Comparison of ENCODE assay signal across 33 cellular contexts in the genomic region with DNA sequence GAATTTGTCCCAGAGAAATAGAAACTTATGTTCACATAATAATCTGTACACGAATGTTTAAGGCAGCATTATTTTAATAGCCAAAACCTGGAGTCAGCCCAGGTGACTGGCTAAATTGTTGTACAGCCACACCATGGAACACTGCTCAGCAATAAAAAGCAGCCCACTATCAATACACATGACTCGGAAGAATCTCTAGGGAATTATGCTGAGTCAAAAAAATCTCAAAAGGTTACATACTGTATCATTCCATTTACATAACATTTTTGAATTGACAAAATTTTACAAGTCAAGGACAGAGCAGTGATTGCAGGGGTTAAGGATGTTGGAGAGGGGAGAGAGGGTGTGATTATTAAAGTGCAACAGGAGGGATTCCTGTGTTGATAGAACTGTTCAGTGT.
"Had no signal": no experiment of that assay in that cellular context is flagged by ENCODE, and none has a peak within 500 bp of the region (broad histone marks: within the 10 kb centered on the region; RNA-seq: fewer than 3 reads in every experiment).

No MANE protein-coding gene starts in this region.

- H3K4me3 ChIP-seq: body of pancreas, esophagus muscularis mucosa, gastrocnemius medialis, heart left ventricle had no signal

- ATAC-seq: activated CD4-positive, CD25-positive, alpha-beta regulatory T cell treated with anti-CD3 and anti-CD28 coated beads, Interleukin-2, amount 50 U/mL, for 24 hours; activated CD8-positive, alpha-beta T cell treated with anti-CD3 and anti-CD28 coated beads for 36 hours; activated T-cell treated with anti-CD3 and anti-CD28 coated beads, Interleukin-2, amount 50 U/mL, for 4 hours; activated T-helper 17 cell treated with anti-CD3 and anti-CD28 coated beads, Interleukin-2, amount 50 U/mL, for 72 hours; body of pancreas; effector memory CD8-positive, alpha-beta T cell; foreskin keratinocyte; gastrocnemius medialis; heart left ventricle had no signal

- H3K36me3 ChIP-seq: esophagus muscularis mucosa, gastrocnemius medialis, heart left ventricle, WERI-Rb-1 had no signal

- H3K9me3 ChIP-seq: body of pancreas, esophagus muscularis mucosa, gastrocnemius medialis, heart left ventricle had no signal

- H3K4me1 Mint-ChIP-seq: activated B cell treated with CpG ODN at 0.5 μM for 24 hours; activated T-helper 17 cell treated with anti-CD3 and anti-CD28 coated beads, Interleukin-2, amount 50 U/mL, for 72 hours had no signal

- H3K27ac ChIP-seq: body of pancreas, esophagus muscularis mucosa, foreskin keratinocyte, gastrocnemius medialis, heart left ventricle, WERI-Rb-1 had no signal

- DNase-seq: activated B cell treated with CpG ODN at 0.5 μM for 24 hours; activated CD4-positive, alpha-beta T cell treated with anti-CD3 and anti-CD28 coated beads for 48 hours; activated CD4-positive, alpha-beta T cell treated with anti-CD3 and anti-CD28 coated beads, Interleukin-2, amount 50 U/mL, for 1 hour; activated CD4-positive, alpha-beta T cell treated with anti-CD3 and anti-CD28 coated beads, Interleukin-2, amount 50 U/mL, for 48 hours; activated CD8-positive, alpha-beta memory T cell treated with anti-CD3 and anti-CD28 coated beads for 24 hours; activated CD8-positive, alpha-beta T cell treated with anti-CD3 and anti-CD28 coated beads for 36 hours; activated effector memory CD4-positive, alpha-beta T cell treated with Interleukin-2 at 50 U/mL for 16 hours; activated gamma-delta T cell treated with Interleukin-2 at 50 U/mL for 16 hours; activated naive CD4-positive, alpha-beta T cell treated with anti-CD3 and anti-CD28 coated beads, Interleukin-2, amount 50 U/mL, for 16 hours; activated naive CD4-positive, alpha-beta T cell treated with Interleukin-2 at 50 U/mL for 16 hours; activated T-cell treated with anti-CD3 and anti-CD28 coated beads, Interleukin-2, amount 50 U/mL, for 4 hours; amniotic stem cell; anterior cingulate cortex; body of pancreas; caudate nucleus; cortex of kidney; dermis blood vessel endothelial cell; effector CD4-positive, alpha-beta T cell; effector memory CD8-positive, alpha-beta T cell; erythroblast; foreskin keratinocyte; gastrocnemius medialis; glutamatergic neuron; heart left ventricle; hypothalamus; T1000; WERI-Rb-1 had no signal

- H3K9me3 Mint-ChIP-seq: activated CD8-positive, alpha-beta T cell treated with anti-CD3 and anti-CD28 coated beads for 36 hours; activated T-cell treated with anti-CD3 and anti-CD28 coated beads, Interleukin-2, amount 50 U/mL, for 4 hours; activated T-helper 17 cell treated with anti-CD3 and anti-CD28 coated beads, Interleukin-2, amount 50 U/mL, for 72 hours; T-helper 2 cell treated with Interferon-gamma antibody and Interleukin-4, amounts not matched to agents 5 μg/mL and 100 μg/mL, for 36 hours had no signal

- H3K27ac Mint-ChIP-seq: activated B cell treated with CpG ODN at 0.5 μM for 24 hours; activated CD8-positive, alpha-beta T cell treated with anti-CD3 and anti-CD28 coated beads for 36 hours; activated naive CD8-positive, alpha-beta T cell; activated T-helper 17 cell treated with anti-CD3 and anti-CD28 coated beads, Interleukin-2, amount 50 U/mL, for 72 hours; effector memory CD8-positive, alpha-beta T cell; T-helper 2 cell treated with Interferon-gamma antibody and Interleukin-4, amounts not matched to agents 5 μg/mL and 100 μg/mL, for 36 hours had no signal

- H3K4me3 Mint-ChIP-seq: activated B cell treated with CpG ODN at 0.5 μM for 24 hours; activated CD8-positive, alpha-beta T cell treated with anti-CD3 and anti-CD28 coated beads for 36 hours; activated naive CD8-positive, alpha-beta T cell; activated T-cell treated with anti-CD3 and anti-CD28 coated beads, Interleukin-2, amount 50 U/mL, for 4 hours; activated T-helper 17 cell treated with anti-CD3 and anti-CD28 coated beads, Interleukin-2, amount 50 U/mL, for 72 hours; effector memory CD8-positive, alpha-beta T cell; T-helper 2 cell treated with Interferon-gamma antibody and Interleukin-4, amounts not matched to agents 5 μg/mL and 100 μg/mL, for 36 hours had no signal

- H3K27me3 ChIP-seq: body of pancreas, esophagus muscularis mucosa, foreskin keratinocyte, gastrocnemius medialis, heart left ventricle had no signal

- H3K4me1 ChIP-seq: body of pancreas, gastrocnemius medialis, heart left ventricle had no signal

- H3K27me3 Mint-ChIP-seq: activated B cell treated with CpG ODN at 0.5 μM for 24 hours; activated CD8-positive, alpha-beta T cell treated with anti-CD3 and anti-CD28 coated beads for 36 hours; activated naive CD8-positive, alpha-beta T cell; activated T-helper 17 cell treated with anti-CD3 and anti-CD28 coated beads, Interleukin-2, amount 50 U/mL, for 72 hours; effector memory CD8-positive, alpha-beta T cell had no signal

- FAIRE-seq: colon had no signal
